ENCODE assay signal across 8 cellular contexts in the genomic region with DNA sequence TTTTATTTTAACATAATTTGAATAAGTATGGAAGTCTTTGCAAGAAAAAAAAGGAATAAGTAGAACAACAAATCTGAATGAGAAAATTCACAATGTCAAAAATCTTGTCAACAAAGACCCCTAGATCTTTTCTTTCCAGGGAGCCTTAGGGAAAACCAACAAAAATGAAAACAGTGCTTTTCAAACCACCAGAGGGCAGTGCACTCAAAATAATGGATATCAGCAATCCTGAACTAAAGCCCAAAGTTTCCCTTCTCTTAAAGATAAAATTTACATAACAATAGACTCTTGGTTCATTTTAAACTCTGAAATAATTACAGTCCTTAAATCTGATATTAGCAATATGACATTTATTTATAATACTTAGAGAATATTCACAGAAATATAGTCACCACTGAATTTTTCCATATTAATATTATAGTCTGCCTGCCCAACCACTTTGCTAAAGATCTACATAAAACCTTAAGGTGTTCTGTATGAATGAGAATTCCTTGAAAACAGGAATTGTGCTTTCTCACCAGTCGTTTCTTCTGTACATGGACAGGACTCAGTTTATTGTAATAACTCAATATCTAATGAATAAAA.
DNase-seq lines count a peak whose midpoint lies in the region; ATAC-seq and TF ChIP-seq lines count a peak whose summit lies in the region.

No MANE protein-coding gene starts in this region.

- peaks cover 2% of the 10 kb centered on the region for H3K27me3 ChIP-seq in mammary epithelial cell (ENCODE audit: insufficient read depth, low read length)
- H3K27me3 ChIP-seq in lower lobe of right lung (ENCODE audit: low read depth): no peaks in the 10 kb centered on the region

- no peaks in the 10 kb centered on the region for H3K79me2 ChIP-seq in mammary epithelial cell (ENCODE audit: insufficient read depth, low read length)

- ATAC-seq in lower lobe of right lung (no peak), GM18520 (IDR thresholded peaks at IDR 0.05; ENCODE audit: unreplicated experiment) (no peak)

- in situ Hi-C loops in mammary epithelial cell (cut with MboI; ENCODE audit: low sequenced_read_pairs in 2 of 2): loop anchor here (5.0 to 25.0 kb wide), 2 partner anchors 312 to 582 kb away; no protein-coding TSS in a partner anchor

- H3K9me3 ChIP-seq in mammary epithelial cell (replicated peaks; ENCODE audit: insufficient read depth, low read length) (no peaks in the 10 kb centered on the region), lower lobe of right lung (no peaks in the 10 kb centered on the region)

- H2AFZ ChIP-seq in mammary epithelial cell (ENCODE audit: low read depth, low read length): no peak overlapping the region

- peak; percentile 41 for DNase-seq in DMS114 treated with DMSO at 0.1 percent for 48 hours (lab: John Stamatoyannopoulos, UW; ENCODE audit: unreplicated experiment)
- peak; percentile 37 for DNase-seq in HFF-Myc (ENCODE audit: extremely low read depth, low read depth)
- peak; percentile 45 for DNase-seq in NCI-H748 (lab: John Stamatoyannopoulos, UW; ENCODE audit: unreplicated experiment)
- peak; percentile 8 for DNase-seq in mammary epithelial cell
- no peak for DNase-seq in lower lobe of right lung
- no peak for DNase-seq in activated CD8-positive, alpha-beta memory T cell treated with anti-CD3 and anti-CD28 coated beads for 24 hours
- DNase-seq in activated CD4-positive, CD25-positive, alpha-beta regulatory T cell (lab: John Stamatoyannopoulos, UW): no peak

- H4K20me1 ChIP-seq in mammary epithelial cell (ENCODE audit: insufficient read depth, low read length): no peaks in the 10 kb centered on the region

- H3K27ac ChIP-seq in mammary epithelial cell (ENCODE audit: insufficient read depth, low read depth, low read length): no peak overlapping the region
- H3K27ac ChIP-seq in lower lobe of right lung: no peak overlapping the region

- H3K4me2 ChIP-seq in mammary epithelial cell (ENCODE audit: insufficient read depth, low read depth, low read length): no peak overlapping the region

- dilution Hi-C loops in mammary epithelial cell (cut with HindIII; ENCODE audit: low sequenced_read_pairs): no loop called here

- intact Hi-C loops in mammary epithelial cell (cut with micrococcal nuclease): loop anchor here (1.0 kb wide), 1 partner anchor 312 kb away; no protein-coding TSS in a partner anchor
- intact Hi-C loops in lower lobe of right lung (cut with DNase I): loop anchor here (5.0 kb wide), 1 partner anchor 312 kb away; no protein-coding TSS in a partner anchor

- H3K4me3 ChIP-seq in HFF-Myc (replicated peaks; ENCODE audit: low read depth, low read length) (no peak overlapping the region), mammary epithelial cell (replicated peaks in 1 of 3; ENCODE audit: insufficient read depth in 1 of 3, low read depth in 2 of 3, low read length in 3 of 3) (no peak overlapping the region), lower lobe of right lung (no peak overlapping the region)

- BruUV-seq in mammary epithelial cell (replicated peaks; lab: Mats Ljungman, UMichigan): no TSS peak

- CTCF ChIA-PET in mammary epithelial cell (lab: Charles Lee; ENCODE audit: low non-redundant PET): no interaction called here

- H3K4me1 ChIP-seq in mammary epithelial cell (ENCODE audit: insufficient read depth, low read length): no peaks in the 10 kb centered on the region
- no peaks in the 10 kb centered on the region for H3K4me1 ChIP-seq in lower lobe of right lung

- no peaks in the 10 kb centered on the region for H3K36me3 ChIP-seq in mammary epithelial cell (ENCODE audit: insufficient read depth, low read length)
- no peaks in the 10 kb centered on the region for H3K36me3 ChIP-seq in lower lobe of right lung

- no peak overlapping the region for H3K9ac ChIP-seq in mammary epithelial cell (ENCODE audit: insufficient read depth, low read length)

- peak; percentile 41 for TF ChIP-seq CTCF in HFF-Myc (IDR thresholded peaks at IDR 0.05; ENCODE audit: low read depth, low read length, missing control alignments)
- TF ChIP-seq CTCF in mammary epithelial cell (conservative IDR thresholded peaks at IDR 0.05 in 1 of 2, IDR thresholded peaks at IDR 0.05 in 1 of 2; ENCODE audit: extremely low read depth in 1 of 2, insufficient read depth in 1 of 2, low read depth in 1 of 2, low read length in 2 of 2): peak; percentile 42 to 65
- TF ChIP-seq CTCF in lower lobe of right lung (IDR thresholded peaks at IDR 0.05): peak; percentile 70

- 0% methylated on average over 1 of the region's 1 CpG for WGBS in mammary epithelial cell (ENCODE audit: low coverage, missing lambda C conversion rate)

Comparison
In these comparisons a context has a peak if more than half of its experiments do, and no peak if none do; other contexts are left out.
1. DNase-seq: peak in DMS114 treated with DMSO at 0.1 percent for 48 hours (single experiment), HFF-Myc (single experiment), NCI-H748 (single experiment) and mammary epithelial cell (single experiment); none in lower lobe of right lung (single experiment), activated CD8-positive, alpha-beta memory T cell treated with anti-CD3 and anti-CD28 coated beads for 24 hours (single experiment) and activated CD4-positive, CD25-positive, alpha-beta regulatory T cell (0 of 4).
2. Peak in every context shown above with its lines, with median percentiles within 50 percentile points of each other: CTCF ChIP-seq.